ENCODE assay signal across 17 cellular contexts in genomic region chr17:46850688-46851028, GRCh38. TPM values are rescaled to one million over a fixed set of nuclear protein-coding genes. Genes with fewer than 3 reads are reported as not detected.
DNase-seq lines count a peak whose midpoint lies in the region; ATAC-seq and TF ChIP-seq lines count a peak whose summit lies in the region.
"Had no signal": no experiment of that assay in that cellular context is flagged by ENCODE, and none has a peak within 500 bp of the region (broad histone marks: within the 10 kb centered on the region; RNA-seq: fewer than 3 reads in every experiment).

No MANE protein-coding gene starts in this region.

- DNase-seq in CD8-positive, alpha-beta T cell: no peak
- DNase-seq in NT2/D1 (ENCODE audit: low read depth, low spot score): no peak
- DNase-seq in hepatocyte (ENCODE audit: low spot score): no peak
- DNase-seq in neuronal stem cell (ENCODE audit: low spot score): no peak
- DNase-seq in NCI-H187 treated with DMSO at 0.1 percent for 48 hours (lab: John Stamatoyannopoulos, UW): no peak
- no peak for DNase-seq in ascending aorta (ENCODE audit: low spot score in 2 of 2)
- DNase-seq: activated CD4-positive, alpha-beta T cell treated with anti-CD3 and anti-CD28 coated beads, Interleukin-2, amount 50 U/mL, for 1 hour; amniotic stem cell; hippocampal formation; NCI-H1694 had no signal

- no peak overlapping the region for H3K4ac ChIP-seq in neuronal stem cell (ENCODE audit: low read length)

- no peak overlapping the region for H2AK5ac ChIP-seq in neuronal stem cell (ENCODE audit: low read depth, low read length)

- peaks cover 10% of the 10 kb centered on the region for H3K4me1 Mint-ChIP-seq in CD8-positive, alpha-beta T cell (ENCODE audit: low read depth)

- CTCF ChIA-PET in CD8-positive, alpha-beta T cell (lab: Charles Lee): no interaction called here

- WGBS in hepatocyte (ENCODE audit: low lambda C conversion rate, missing lambda C conversion rate): 46% methylated on average over 13 of the region's 13 CpGs
- WGBS in neuronal stem cell (ENCODE audit: extremely low coverage in 2 of 2, insufficient read length in 2 of 2, insufficient replicate concordance in 1 of 2), 2 donors: no CpG with 5 or more reads among the region's 13 CpGs

- no peaks in the 10 kb centered on the region for H3K36me3 Mint-ChIP-seq in CD8-positive, alpha-beta T cell

- H3K9me3 Mint-ChIP-seq in CD8-positive, alpha-beta T cell: no peaks in the 10 kb centered on the region
- H3K9me3 Mint-ChIP-seq: dendritic cell treated with granulocyte-macrophage colony-stimulating factor and Interleukin-4, amounts not matched to agents 40 ng/mL and 50 ng/mL, for 4 days; T-helper 1 cell treated with Interleukin-12 subunit alpha and Interleukin-12 subunit beta and Interleukin-4 antibody, amounts not matched to agents 30 μg/mL and 1 μg/mL, for 36 hours had no signal

- no peak overlapping the region for H3K4me3 ChIP-seq in CD8-positive, alpha-beta T cell (ENCODE audit: low read depth, low read length)
- H3K4me3 ChIP-seq in NT2/D1 (ENCODE audit: insufficient read length, low read depth): peak overlapping the region; percentile 51
- H3K4me3 ChIP-seq in hepatocyte: no peak overlapping the region
- H3K4me3 ChIP-seq in neuronal stem cell (ENCODE audit: low read length in 2 of 2): peak overlapping the region in 1 of 2 donors; percentile 65
- no peak overlapping the region for H3K4me3 ChIP-seq in ascending aorta

- H3K4me2 ChIP-seq in hepatocyte (peak overlapping the region; percentile 100), neuronal stem cell (ENCODE audit: insufficient read depth, low read length, poor library complexity, severe bottlenecking) (peak overlapping the region; percentile 59)

- ATAC-seq in CD8-positive, alpha-beta T cell: no peak
- no peak for ATAC-seq in activated CD4-positive, CD25-positive, alpha-beta regulatory T cell treated with anti-CD3 and anti-CD28 coated beads, Interleukin-2, amount 50 U/mL, for 24 hours
- no peak for ATAC-seq in HG02588 (IDR thresholded peaks at IDR 0.05; ENCODE audit: unreplicated experiment)

- no peak overlapping the region for H4K91ac ChIP-seq in neuronal stem cell (ENCODE audit: low read depth, low read length, poor library complexity)

- H3K14ac ChIP-seq in neuronal stem cell (ENCODE audit: low read length): no peak overlapping the region

- H3K27ac ChIP-seq in CD8-positive, alpha-beta T cell (ENCODE audit: low read depth, low read length): no peak overlapping the region
- no peak overlapping the region for H3K27ac ChIP-seq in hepatocyte
- H3K27ac ChIP-seq in neuronal stem cell (replicated peaks; ENCODE audit: low read length): no peak overlapping the region
- no peak overlapping the region for H3K27ac ChIP-seq in ascending aorta

- H3K9me2 ChIP-seq in hepatocyte (replicated peaks; ENCODE audit: insufficient read depth): no peaks in the 10 kb centered on the region

- H3K79me2 ChIP-seq in hepatocyte: no peaks in the 10 kb centered on the region

- H3K27me3 ChIP-seq in CD8-positive, alpha-beta T cell (ENCODE audit: insufficient read depth, low read length): peaks cover 14% of the 10 kb centered on the region
- H3K27me3 ChIP-seq in NT2/D1 (ENCODE audit: insufficient read depth, insufficient read length): peaks cover 64% of the 10 kb centered on the region
- peaks cover 41% of the 10 kb centered on the region for H3K27me3 ChIP-seq in hepatocyte
- peaks cover 14 to 67% (median 63%) of the 10 kb centered on the region in 3 experiments for H3K27me3 ChIP-seq in neuronal stem cell (ENCODE audit: control insufficient read depth in 3 of 3, insufficient read depth in 3 of 3, low read depth in 1 of 3, low read length in 3 of 3)
- H3K27me3 ChIP-seq in ascending aorta: peaks cover 18% of the 10 kb centered on the region

- H3K4me3 Mint-ChIP-seq in CD8-positive, alpha-beta T cell: peak overlapping the region; percentile 61
- H3K4me3 Mint-ChIP-seq: dendritic cell treated with granulocyte-macrophage colony-stimulating factor and Interleukin-4, amounts not matched to agents 40 ng/mL and 50 ng/mL, for 4 days; T-helper 1 cell treated with Interleukin-12 subunit alpha and Interleukin-12 subunit beta and Interleukin-4 antibody, amounts not matched to agents 30 μg/mL and 1 μg/mL, for 36 hours had no signal

- no peak overlapping the region for H2BK5ac ChIP-seq in neuronal stem cell (ENCODE audit: low read length)

- peaks cover 71% of the 10 kb centered on the region for H3K27me3 Mint-ChIP-seq in CD8-positive, alpha-beta T cell (ENCODE audit: low read depth)

- no peak for TF ChIP-seq CTCF in CD8-positive, alpha-beta T cell (IDR thresholded peaks at IDR 0.05)
- TF ChIP-seq CTCF in hepatocyte (IDR thresholded peaks at IDR 0.05; ENCODE audit: poor library complexity): no peak
- TF ChIP-seq CTCF in ascending aorta (IDR thresholded peaks at IDR 0.05): no peak

- no peaks in the 10 kb centered on the region for H3K36me3 ChIP-seq in CD8-positive, alpha-beta T cell (ENCODE audit: insufficient read depth, low read length)
- H3K36me3 ChIP-seq in NT2/D1 (ENCODE audit: insufficient read depth, insufficient read length, low read length): no peaks in the 10 kb centered on the region
- H3K36me3 ChIP-seq in hepatocyte (replicated peaks; ENCODE audit: insufficient read depth, low read depth): no peaks in the 10 kb centered on the region
- H3K36me3 ChIP-seq in neuronal stem cell (replicated peaks in 1 of 2; ENCODE audit: control insufficient read depth in 2 of 2, insufficient read depth in 2 of 2, low read length in 2 of 2): no peaks in the 10 kb centered on the region
- no peaks in the 10 kb centered on the region for H3K36me3 ChIP-seq in ascending aorta
- H3K36me3 ChIP-seq: BE2C had no signal

- H2AFZ ChIP-seq in hepatocyte: peak overlapping the region; percentile 20
- H2AFZ ChIP-seq in neuronal stem cell (ENCODE audit: low read length): peak overlapping the region; percentile 71

- H3K4me1 ChIP-seq in CD8-positive, alpha-beta T cell (ENCODE audit: insufficient read depth, low read length): peaks cover 5% of the 10 kb centered on the region
- H3K4me1 ChIP-seq in NT2/D1 (ENCODE audit: insufficient read depth, insufficient read length) (peaks cover 16% of the 10 kb centered on the region), hepatocyte (ENCODE audit: insufficient read depth) (peaks cover 5% of the 10 kb centered on the region), neuronal stem cell (ENCODE audit: control insufficient read depth in 2 of 2, insufficient read depth in 1 of 2, low read depth in 1 of 2, low read length in 2 of 2) (peaks cover 2 to 6% of the 10 kb centered on the region in 2 donors), ascending aorta (peaks cover 5 to 9% of the 10 kb centered on the region in 2 donors)
- H3K4me1 ChIP-seq: BE2C had no signal

- H2BK12ac ChIP-seq in neuronal stem cell (ENCODE audit: low read length): no peak overlapping the region

- no peak overlapping the region for H3K27ac Mint-ChIP-seq in CD8-positive, alpha-beta T cell
- H3K27ac Mint-ChIP-seq: dendritic cell treated with granulocyte-macrophage colony-stimulating factor and Interleukin-4, amounts not matched to agents 40 ng/mL and 50 ng/mL, for 4 days; T-helper 1 cell treated with Interleukin-12 subunit alpha and Interleukin-12 subunit beta and Interleukin-4 antibody, amounts not matched to agents 30 μg/mL and 1 μg/mL, for 36 hours had no signal

- no peak overlapping the region for H4K8ac ChIP-seq in neuronal stem cell (ENCODE audit: low read depth, low read length)

- H3K9me3 ChIP-seq in CD8-positive, alpha-beta T cell (ENCODE audit: low read length): no peaks in the 10 kb centered on the region
- H3K9me3 ChIP-seq in NT2/D1 (ENCODE audit: insufficient read depth, low read length) (no peaks in the 10 kb centered on the region), hepatocyte (ENCODE audit: low read depth) (no peaks in the 10 kb centered on the region), neuronal stem cell (replicated peaks in 1 of 2; ENCODE audit: control insufficient read depth in 2 of 2, insufficient read depth in 1 of 2, low read depth in 1 of 2, low read length in 2 of 2) (no peaks in the 10 kb centered on the region), ascending aorta (no peaks in the 10 kb centered on the region)
- H3K9me3 ChIP-seq: BE2C had no signal

- POLR2A ChIA-PET in CD8-positive, alpha-beta T cell (lab: Charles Lee): no interaction called here

- intact Hi-C loops in CD8-positive, alpha-beta T cell (cut with DNase I, micrococcal nuclease): no loop called here
- intact Hi-C loops in ascending aorta (cut with DNase I): no loop called here

- H3K18ac ChIP-seq in neuronal stem cell (ENCODE audit: low read length): no peak overlapping the region

- H4K20me1 ChIP-seq in hepatocyte (ENCODE audit: insufficient read depth, poor library complexity, severe bottlenecking): no peaks in the 10 kb centered on the region

- no peak overlapping the region for H2BK15ac ChIP-seq in neuronal stem cell (ENCODE audit: low read length)

- no peak overlapping the region for H2BK120ac ChIP-seq in neuronal stem cell (ENCODE audit: low read depth, low read length)

- H3K23ac ChIP-seq in neuronal stem cell (ENCODE audit: low read depth, low read length, poor library complexity): peak overlapping the region; percentile 40

- H3K79me1 ChIP-seq in neuronal stem cell (ENCODE audit: low read depth, low read length): no peaks in the 10 kb centered on the region

- H3K9ac ChIP-seq in NT2/D1 (ENCODE audit: insufficient read length, low read depth) (peak overlapping the region; percentile 17), neuronal stem cell (ENCODE audit: low read depth, low read length, poor library complexity) (no peak overlapping the region)

RNA-seq across cellular contexts. Expression of gene WNT9B, which starts 0.7 kb away (rescaled TPM):
- not detected for total RNA-seq in CD8-positive, alpha-beta T cell
- 2.6 and 3.0 TPM in 2 replicates for total RNA-seq in hepatocyte
- polyA plus RNA-seq in hepatocyte: 0.33 and 2.4 TPM in 2 replicates
- not detected for polyA plus RNA-seq in neuronal stem cell (2013, experiment 1 of 2)
- not detected for polyA plus RNA-seq in neuronal stem cell (2013, experiment 2 of 2)
- 5.6 TPM for total RNA-seq in ascending aorta
- total RNA-seq: fibroblast of lung, lung microvascular endothelial cell had no signal
- polyA plus RNA-seq: fibroblast of lung had no signal

RNA-seq across cellular contexts. Expression of gene WNT3, which starts 32.2 kb away (rescaled TPM):
- total RNA-seq in CD8-positive, alpha-beta T cell: not detected
- total RNA-seq in hepatocyte: 5.3 and 6.1 TPM in 2 replicates
- 5.3 and 7.3 TPM in 2 replicates for polyA plus RNA-seq in hepatocyte
- polyA plus RNA-seq in neuronal stem cell (2013, experiment 1 of 2): 6.1 TPM
- 6.0 TPM for polyA plus RNA-seq in neuronal stem cell (2013, experiment 2 of 2)
- total RNA-seq in ascending aorta: not detected
